ENCODE assay signal across 9 cellular contexts in the genomic region with DNA sequence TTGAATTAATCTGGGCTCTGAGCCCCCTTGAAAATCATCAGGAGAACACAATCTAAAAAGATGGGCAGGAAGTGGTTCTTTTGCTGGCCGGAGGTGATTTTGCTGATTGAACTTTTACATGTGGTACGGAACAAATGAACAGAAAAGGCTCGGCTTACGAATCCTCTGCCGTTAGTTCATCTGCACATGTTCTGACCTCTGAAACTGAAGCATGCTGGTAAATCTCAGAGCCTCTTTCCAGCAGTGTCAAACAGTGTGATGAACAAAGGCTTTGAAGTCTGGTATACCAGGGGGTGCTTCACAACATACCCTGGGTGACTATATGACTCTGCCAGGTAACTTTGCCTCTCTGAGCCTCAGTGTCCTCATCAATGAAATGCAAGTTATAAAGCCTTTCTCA.
DNase-seq lines count a peak whose midpoint lies in the region; ATAC-seq, FAIRE-seq and TF ChIP-seq lines count a peak whose summit lies in the region.
"Had no signal": no experiment of that assay in that cellular context is flagged by ENCODE, and none has a peak within 500 bp of the region (broad histone marks: within the 10 kb centered on the region; RNA-seq: fewer than 3 reads in every experiment).

No MANE protein-coding gene starts in this region.

- FAIRE-seq in pancreas (lab: Jason Lieb, UNC): no peak

- H3K36me3 ChIP-seq in esophagus squamous epithelium (no peaks in the 10 kb centered on the region), pancreas (no peaks in the 10 kb centered on the region), endodermal cell (ENCODE audit: control insufficient read depth, insufficient read depth, low read length) (no peaks in the 10 kb centered on the region)
- H3K36me3 ChIP-seq: upper lobe of right lung had no signal

- H3K27ac ChIP-seq in esophagus squamous epithelium: peak overlapping the region in 3 of 4 donors; percentile 29 to 57 (median 45)
- no peak overlapping the region for H3K27ac ChIP-seq in pancreas
- H3K27ac ChIP-seq in endodermal cell (ENCODE audit: low read depth, low read length): no peak overlapping the region
- H3K27ac ChIP-seq: upper lobe of right lung had no signal

- H3K9me3 ChIP-seq in esophagus squamous epithelium (no peaks in the 10 kb centered on the region), pancreas (no peaks in the 10 kb centered on the region), endodermal cell (ENCODE audit: control insufficient read depth, low read length) (no peaks in the 10 kb centered on the region)
- H3K9me3 ChIP-seq: upper lobe of right lung had no signal

- TF ChIP-seq CTCF in esophagus squamous epithelium (IDR thresholded peaks at IDR 0.05): no peak
- TF ChIP-seq CTCF in pancreas (IDR thresholded peaks at IDR 0.05): no peak
- no peak for TF ChIP-seq CTCF in endodermal cell (conservative IDR thresholded peaks at IDR 0.05)

- peak overlapping the region in 1 of 4 donors; percentile 25 for H3K4me3 ChIP-seq in esophagus squamous epithelium
- H3K4me3 ChIP-seq in pancreas: no peak overlapping the region
- no peak overlapping the region for H3K4me3 ChIP-seq in endodermal cell (ENCODE audit: low read length)
- H3K4me3 ChIP-seq: upper lobe of right lung had no signal

- peak overlapping the region; percentile 35 for H3K4me3 Mint-ChIP-seq in activated CD4-positive, alpha-beta T cell treated with anti-CD3 and anti-CD28 coated beads for 36 hours
- H3K4me3 Mint-ChIP-seq in IgD-negative memory B cell (peak overlapping the region in 3 of 4 donors; percentile 6 to 79 (median 71)), endodermal cell (no peak overlapping the region)
- peak overlapping the region; percentile 65 for H3K4me3 Mint-ChIP-seq in stimulated activated naive CD8-positive, alpha-beta T cell treated with anti-CD3 and anti-CD28 coated beads, Interleukin-15, Interleukin-2, amounts not matched to agents 100 ng/mL and 50 ng/mL, for 24 hours

- H3K9me3 Mint-ChIP-seq in activated CD4-positive, alpha-beta T cell treated with anti-CD3 and anti-CD28 coated beads for 36 hours (ENCODE audit: low read depth): no peaks in the 10 kb centered on the region
- H3K9me3 Mint-ChIP-seq in IgD-negative memory B cell (no peaks in the 10 kb centered on the region), endodermal cell (no peaks in the 10 kb centered on the region)
- no peaks in the 10 kb centered on the region for H3K9me3 Mint-ChIP-seq in stimulated activated naive CD8-positive, alpha-beta T cell treated with anti-CD3 and anti-CD28 coated beads, Interleukin-15, Interleukin-2, amounts not matched to agents 100 ng/mL and 50 ng/mL, for 24 hours

- POLR2A ChIA-PET in activated CD4-positive, alpha-beta T cell treated with anti-CD3 and anti-CD28 coated beads for 36 hours (lab: Charles Lee): no interaction called here

- CTCF ChIA-PET in activated CD4-positive, alpha-beta T cell treated with anti-CD3 and anti-CD28 coated beads for 36 hours (lab: Charles Lee): interaction anchor here (0.7 to 3.7 kb wide), 10 partner anchors 11 to 393 kb away, joined by 3 to 27 read pairs (median 4); no protein-coding TSS in a partner anchor

- ATAC-seq in activated CD4-positive, alpha-beta T cell treated with anti-CD3 and anti-CD28 coated beads for 36 hours: peak; percentile 84
- ATAC-seq in pancreas: no peak
- ATAC-seq in GM21737 (IDR thresholded peaks at IDR 0.05; ENCODE audit: unreplicated experiment): no peak

- H3K27me3 ChIP-seq in esophagus squamous epithelium (peaks cover 0 to 6% (median 0%) of the 10 kb centered on the region in 4 donors), pancreas (no peaks in the 10 kb centered on the region), endodermal cell (ENCODE audit: control insufficient read depth, insufficient read depth, low read length, poor library complexity, severe bottlenecking) (no peaks in the 10 kb centered on the region)
- H3K27me3 ChIP-seq: upper lobe of right lung had no signal

- no peak for TF ChIP-seq POLR2A in esophagus squamous epithelium (IDR thresholded peaks at IDR 0.05)

- peaks cover 31% of the 10 kb centered on the region for H3K4me1 Mint-ChIP-seq in activated CD4-positive, alpha-beta T cell treated with anti-CD3 and anti-CD28 coated beads for 36 hours
- H3K4me1 Mint-ChIP-seq in IgD-negative memory B cell (peaks cover 5 to 15% (median 6%) of the 10 kb centered on the region in 3 donors), endodermal cell (peaks cover 16% of the 10 kb centered on the region)
- peaks cover 55% of the 10 kb centered on the region for H3K4me1 Mint-ChIP-seq in stimulated activated naive CD8-positive, alpha-beta T cell treated with anti-CD3 and anti-CD28 coated beads, Interleukin-15, Interleukin-2, amounts not matched to agents 100 ng/mL and 50 ng/mL, for 24 hours (ENCODE audit: low read depth)

- intact Hi-C loops in activated CD4-positive, alpha-beta T cell treated with anti-CD3 and anti-CD28 coated beads for 36 hours (cut with DNase I, micrococcal nuclease): loop anchor here (2.0 to 5.0 kb wide), 3 partner anchors 231 to 539 kb away; partner anchors contain the start of gene CPEB2 (in 1 of the 2)
- intact Hi-C loops in esophagus squamous epithelium (cut with DNase I) (loop anchor here (10.0 kb wide), 1 partner anchor 161 kb away; no protein-coding TSS in a partner anchor), pancreas (cut with DNase I) (loop anchor here in 2 of 3 donors (10.0 kb wide), 1 partner anchor 221 kb away; no protein-coding TSS in a partner anchor)

- H3K27ac Mint-ChIP-seq in activated CD4-positive, alpha-beta T cell treated with anti-CD3 and anti-CD28 coated beads for 36 hours: peak overlapping the region; percentile 75
- H3K27ac Mint-ChIP-seq in IgD-negative memory B cell: no peak overlapping the region
- H3K27ac Mint-ChIP-seq in stimulated activated naive CD8-positive, alpha-beta T cell treated with anti-CD3 and anti-CD28 coated beads, Interleukin-15, Interleukin-2, amounts not matched to agents 100 ng/mL and 50 ng/mL, for 24 hours: peak overlapping the region; percentile 72
- H3K27ac Mint-ChIP-seq in endodermal cell: no peak overlapping the region

- H3K36me3 Mint-ChIP-seq in activated CD4-positive, alpha-beta T cell treated with anti-CD3 and anti-CD28 coated beads for 36 hours (ENCODE audit: low read depth): no peaks in the 10 kb centered on the region
- H3K36me3 Mint-ChIP-seq in IgD-negative memory B cell (no peaks in the 10 kb centered on the region), endodermal cell (ENCODE audit: low read depth) (no peaks in the 10 kb centered on the region)
- H3K36me3 Mint-ChIP-seq in stimulated activated naive CD8-positive, alpha-beta T cell treated with anti-CD3 and anti-CD28 coated beads, Interleukin-15, Interleukin-2, amounts not matched to agents 100 ng/mL and 50 ng/mL, for 24 hours (ENCODE audit: low read depth): no peaks in the 10 kb centered on the region

- H3K27me3 Mint-ChIP-seq in activated CD4-positive, alpha-beta T cell treated with anti-CD3 and anti-CD28 coated beads for 36 hours: no peaks in the 10 kb centered on the region
- H3K27me3 Mint-ChIP-seq in IgD-negative memory B cell: no peaks in the 10 kb centered on the region
- no peaks in the 10 kb centered on the region for H3K27me3 Mint-ChIP-seq in stimulated activated naive CD8-positive, alpha-beta T cell treated with anti-CD3 and anti-CD28 coated beads, Interleukin-15, Interleukin-2, amounts not matched to agents 100 ng/mL and 50 ng/mL, for 24 hours
- no peaks in the 10 kb centered on the region for H3K27me3 Mint-ChIP-seq in endodermal cell (ENCODE audit: insufficient read depth)

- DNase-seq in activated CD4-positive, alpha-beta T cell treated with anti-CD3 and anti-CD28 coated beads for 36 hours: peak; percentile 42
- no peak for DNase-seq in activated CD4-positive, alpha-beta T cell treated with anti-CD3 and anti-CD28 coated beads for 1 hour
- no peak for DNase-seq in esophagus squamous epithelium (lab: John Stamatoyannopoulos, UW)
- DNase-seq in pancreas: no peak
- no peak for DNase-seq in endodermal cell
- DNase-seq: upper lobe of right lung had no signal

- H3K4me1 ChIP-seq in esophagus squamous epithelium: peaks cover 0 to 37% (median 16%) of the 10 kb centered on the region in 3 donors
- no peaks in the 10 kb centered on the region for H3K4me1 ChIP-seq in pancreas
- H3K4me1 ChIP-seq in endodermal cell (ENCODE audit: control insufficient read depth, insufficient read depth, low read length): peaks cover 6% of the 10 kb centered on the region

- 57 to 80% methylated on average over 5 of the region's 5 CpGs for WGBS in esophagus squamous epithelium, 2 donors
- 78 to 85% methylated on average over 5 of the region's 5 CpGs for WGBS in pancreas, 2 donors
- 95 to 100% methylated on average over 5 of the region's 5 CpGs for WGBS in endodermal cell (ENCODE audit: insufficient coverage in 1 of 2, insufficient read length in 1 of 2), 2 experiments

- H3K9ac ChIP-seq in endodermal cell (ENCODE audit: extremely low read depth, low read length, poor library complexity, severe bottlenecking): no peak overlapping the region

Comparison
In these comparisons a context has a peak if more than half of its experiments do, and no peak if none do; other contexts are left out.
1. H3K27ac Mint-ChIP-seq: peak in activated CD4-positive, alpha-beta T cell treated with anti-CD3 and anti-CD28 coated beads for 36 hours (single experiment) and stimulated activated naive CD8-positive, alpha-beta T cell treated with anti-CD3 and anti-CD28 coated beads, Interleukin-15, Interleukin-2, amounts not matched to agents 100 ng/mL and 50 ng/mL, for 24 hours (single experiment); none in IgD-negative memory B cell (0 of 3) and endodermal cell (single experiment).
2. H3K27ac ChIP-seq: peak in esophagus squamous epithelium (3 of 4); none in pancreas (0 of 4) and endodermal cell (single experiment).